8 cellular contexts compared by ENCODE assay signal in the genomic region with DNA sequence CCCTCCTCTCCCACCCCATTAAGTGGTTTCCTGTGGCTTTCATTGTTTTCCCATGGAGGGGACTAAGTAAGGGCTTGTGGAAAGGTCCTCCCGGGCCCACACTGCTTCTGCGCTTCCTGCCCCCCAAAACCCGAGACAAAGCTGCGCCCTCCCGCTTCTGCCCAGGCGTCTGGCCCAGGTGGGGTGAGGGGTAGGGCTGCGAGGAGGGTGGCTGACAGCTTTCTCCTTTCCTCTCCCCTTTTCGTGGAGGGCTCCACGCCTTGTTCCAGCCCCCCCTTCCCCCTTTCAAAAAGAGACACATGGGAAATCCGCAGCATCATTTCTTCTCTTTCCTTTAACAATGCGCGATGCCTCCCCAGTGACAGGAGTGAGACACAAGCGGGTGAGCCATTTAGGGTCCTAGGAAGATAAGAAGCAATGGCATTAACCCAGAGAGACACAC. TPM values are rescaled to one million over a fixed set of nuclear protein-coding genes. Genes with fewer than 3 reads are reported as not detected.
A peak's percentile ranks its signal among the peaks of the same experiment; 100 is the strongest.
DNase-seq lines count a peak whose midpoint lies in the region; ATAC-seq, FAIRE-seq and TF ChIP-seq lines count a peak whose summit lies in the region.

No MANE protein-coding gene starts in this region.

- peaks cover 6% of the 10 kb centered on the region for H3K9me3 Mint-ChIP-seq in neural progenitor cell

- H3K27me3 ChIP-seq in Karpas-422 (ENCODE audit: low read length): no peaks in the 10 kb centered on the region
- H3K27me3 ChIP-seq in neural progenitor cell: no peaks in the 10 kb centered on the region

- DNase-seq in G401 (ENCODE audit: low spot score): peak; percentile 63
- DNase-seq in Karpas-422: peak; percentile 76
- DNase-seq in activated CD8-positive, alpha-beta memory T cell treated with anti-CD3 and anti-CD28 coated beads, Interleukin-2, amount 50 U/mL, for 48 hours: peak; percentile 75
- DNase-seq in fibroblast of the aortic adventitia (ENCODE audit: low read depth): peak; percentile 26
- peak; percentile 49 for DNase-seq in neural progenitor cell (ENCODE audit: low spot score)
- DNase-seq in urothelium cell line (ENCODE audit: low spot score): peak; percentile 28
- no peak for DNase-seq in NCI-H1930 (lab: John Stamatoyannopoulos, UW)

- peaks cover 26% of the 10 kb centered on the region for H3K4me1 Mint-ChIP-seq in neural progenitor cell

- FAIRE-seq in urothelium cell line (lab: Jason Lieb, UNC): no peak

- no peaks in the 10 kb centered on the region for H3F3A ChIP-seq in neural progenitor cell (ENCODE audit: low read depth)

- TF ChIP-seq CTCF in fibroblast of the aortic adventitia (IDR thresholded peaks at IDR 0.05; ENCODE audit: insufficient read depth, low read length): no peak
- no peak for TF ChIP-seq CTCF in neural progenitor cell (IDR thresholded peaks at IDR 0.05)

- H3K9me3 ChIP-seq in Karpas-422 (ENCODE audit: low read length) (no peaks in the 10 kb centered on the region), neural progenitor cell (ENCODE audit: low read depth) (no peaks in the 10 kb centered on the region)

- no peaks in the 10 kb centered on the region for H3K9me2 ChIP-seq in Karpas-422 (replicated peaks; ENCODE audit: insufficient read depth, low read length)

- H3K4me2 ChIP-seq in Karpas-422 (ENCODE audit: low read depth, low read length, poor library complexity, severe bottlenecking) (peak overlapping the region; percentile 86), neural progenitor cell (peak overlapping the region; percentile 83)

- peak; percentile 22 for ATAC-seq in GM21576 (IDR thresholded peaks at IDR 0.05; ENCODE audit: unreplicated experiment)

- H3K36me3 ChIP-seq in Karpas-422 (ENCODE audit: insufficient read depth, low read length) (peaks cover 5% of the 10 kb centered on the region; the same call in 1 of the 2 replicates), neural progenitor cell (no peaks in the 10 kb centered on the region)

- H3K9ac ChIP-seq in Karpas-422 (ENCODE audit: low read length) (peak overlapping the region; percentile 88), neural progenitor cell (peak overlapping the region; percentile 85)

- no peaks in the 10 kb centered on the region for H3K27me3 Mint-ChIP-seq in neural progenitor cell (ENCODE audit: insufficient read depth, low read depth)

- no peaks in the 10 kb centered on the region for H3K36me3 Mint-ChIP-seq in neural progenitor cell

- H3K4me3 ChIP-seq in Karpas-422 (ENCODE audit: low read length) (peak overlapping the region; percentile 67), fibroblast of the aortic adventitia (ENCODE audit: low read depth, low read length) (peak overlapping the region; percentile 92), neural progenitor cell (peak overlapping the region; percentile 68)

- in situ Hi-C loops in G401 (cut with HindIII; ENCODE audit: low sequenced_read_pairs): no loop called here

- H2AFZ ChIP-seq in Karpas-422 (ENCODE audit: low read length) (0 out of 2 replicates have a peak overlapping the region, but pooled peaks have one; percentile 66), neural progenitor cell (replicated peaks) (peak overlapping the region; percentile 71)

- H3K27ac Mint-ChIP-seq in neural progenitor cell: peak overlapping the region; percentile 70

- peak overlapping the region; percentile 98 for H3K4me3 Mint-ChIP-seq in neural progenitor cell

- H4K20me1 ChIP-seq in Karpas-422 (ENCODE audit: insufficient read depth, low read depth, low read length): peaks cover 22% of the 10 kb centered on the region
- H4K20me1 ChIP-seq in neural progenitor cell (ENCODE audit: low read depth): peaks cover 29% of the 10 kb centered on the region

- H3K4me1 ChIP-seq in Karpas-422 (ENCODE audit: low read length) (peaks cover 34% of the 10 kb centered on the region), neural progenitor cell (peaks cover 12% of the 10 kb centered on the region)

- H3K79me2 ChIP-seq in Karpas-422 (ENCODE audit: low read length): peaks cover 56% of the 10 kb centered on the region
- peaks cover 52% of the 10 kb centered on the region for H3K79me2 ChIP-seq in neural progenitor cell (ENCODE audit: low read depth)

- H3K27ac ChIP-seq in Karpas-422 (ENCODE audit: low read length): peak overlapping the region; percentile 55
- H3K27ac ChIP-seq in neural progenitor cell: peak overlapping the region; percentile 85

RNA-seq across cellular contexts. Expression of a gene that starts 0.6 kb away (rescaled TPM):
- 4.7 and 10.2 TPM in 2 replicates for total RNA-seq in G401 (2014; rRNA removed; shearing (Covaris generic))
- total RNA-seq in Karpas-422 (2014; rRNA removed; shearing (Covaris generic); ENCODE audit: low replicate concordance): 31.2 and 37.5 TPM in 2 replicates
- total RNA-seq in fibroblast of the aortic adventitia (ENCODE audit: low replicate concordance): 23.3 and 26.7 TPM in 2 replicates
- 37.1 and 37.4 TPM in 2 replicates for total RNA-seq in neural progenitor cell (ENCODE audit: low replicate concordance)

Comparison
In these comparisons a context has a peak if more than half of its experiments do, and no peak if none do; other contexts are left out.
1. DNase-seq: peak in G401 (single experiment), Karpas-422 (single experiment), activated CD8-positive, alpha-beta memory T cell treated with anti-CD3 and anti-CD28 coated beads, Interleukin-2, amount 50 U/mL, for 48 hours (single experiment), fibroblast of the aortic adventitia (single experiment), neural progenitor cell (single experiment) and urothelium cell line (single experiment); none in NCI-H1930 (0 of 2).
2. Peak in every context shown above with its lines, with median percentiles within 50 percentile points of each other: H3K4me3 ChIP-seq.